Comparison of ENCODE assay signal across 8 cellular contexts in the genomic region with DNA sequence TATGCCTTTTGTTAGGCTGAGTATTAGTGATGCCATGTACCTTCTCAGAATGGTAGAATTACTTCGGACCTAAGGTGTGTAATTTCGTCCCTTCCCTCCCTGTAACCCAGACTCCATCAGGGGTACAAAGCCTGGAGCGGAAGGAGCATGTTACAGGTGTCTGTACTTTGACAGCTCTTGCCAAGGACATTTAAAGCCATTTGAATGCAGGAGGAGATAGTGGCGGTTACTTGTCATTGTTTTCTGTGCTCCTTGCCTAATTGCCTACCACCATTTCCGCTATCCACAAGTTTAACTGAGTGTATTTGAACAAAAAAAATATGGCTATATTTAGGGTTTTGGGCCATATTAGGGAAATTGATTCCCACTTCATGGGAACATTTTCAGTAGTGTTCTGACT. TPM values are rescaled to one million over a fixed set of nuclear protein-coding genes. Genes with fewer than 3 reads are reported as not detected.
DNase-seq lines count a peak whose midpoint lies in the region; ATAC-seq and TF ChIP-seq lines count a peak whose summit lies in the region.

No MANE protein-coding gene starts in this region.

- peaks cover 9% of the 10 kb centered on the region for H3F3A ChIP-seq in neural progenitor cell (ENCODE audit: low read depth)

- no peak for DNase-seq in CD8-positive, alpha-beta T cell
- DNase-seq in HT-29 (ENCODE audit: low spot score), result peak; percentile 11
- no peak for DNase-seq in neural progenitor cell (ENCODE audit: low spot score)
- no peak for DNase-seq in NCI-H1694 (lab: John Stamatoyannopoulos, UW)
- no peak for DNase-seq in GDM1 (lab: John Stamatoyannopoulos, UW)
- no peak for DNase-seq in Peyer's patch

- H3K4me3 ChIP-seq in CD8-positive, alpha-beta T cell (ENCODE audit: low read depth, low read length), result no peak overlapping the region
- peak overlapping the region; percentile 67 for H3K4me3 ChIP-seq in neural progenitor cell
- H3K4me3 ChIP-seq in Peyer's patch, result no peak overlapping the region

- peaks cover 16% of the 10 kb centered on the region for H3K4me1 ChIP-seq in CD8-positive, alpha-beta T cell (ENCODE audit: insufficient read depth, low read length)
- H3K4me1 ChIP-seq in neural progenitor cell (peaks cover 13% of the 10 kb centered on the region), Peyer's patch (peaks cover 0 to 32% (median 0%) of the 10 kb centered on the region in 4 donors)

- H3K4me2 ChIP-seq in neural progenitor cell, result no peak overlapping the region

- CTCF ChIA-PET in CD8-positive, alpha-beta T cell (lab: Charles Lee), result no interaction called here

- peak overlapping the region; percentile 99 for H3K4me3 Mint-ChIP-seq in CD8-positive, alpha-beta T cell
- peak overlapping the region; percentile 100 for H3K4me3 Mint-ChIP-seq in dendritic cell treated with granulocyte-macrophage colony-stimulating factor and Interleukin-4, amounts not matched to agents 40 ng/mL and 50 ng/mL, for 4 days
- H3K4me3 Mint-ChIP-seq in neural progenitor cell, result peak overlapping the region; percentile 98

- intact Hi-C loops in CD8-positive, alpha-beta T cell (cut with DNase I, micrococcal nuclease), result no loop called here
- intact Hi-C loops in dendritic cell treated with granulocyte-macrophage colony-stimulating factor and Interleukin-4, amounts not matched to agents 40 ng/mL and 50 ng/mL, for 4 days (cut with micrococcal nuclease), result no loop called here

- H3K36me3 ChIP-seq in CD8-positive, alpha-beta T cell (ENCODE audit: insufficient read depth, low read length), result no peaks in the 10 kb centered on the region
- H3K36me3 ChIP-seq in neural progenitor cell (no peaks in the 10 kb centered on the region), Peyer's patch (no peaks in the 10 kb centered on the region)

- H2AFZ ChIP-seq in neural progenitor cell (replicated peaks), result no peak overlapping the region

- POLR2A ChIA-PET in CD8-positive, alpha-beta T cell (lab: Charles Lee), result no interaction called here

- H3K27ac Mint-ChIP-seq in CD8-positive, alpha-beta T cell, result peak overlapping the region; percentile 56
- peak overlapping the region; percentile 62 for H3K27ac Mint-ChIP-seq in dendritic cell treated with granulocyte-macrophage colony-stimulating factor and Interleukin-4, amounts not matched to agents 40 ng/mL and 50 ng/mL, for 4 days
- H3K27ac Mint-ChIP-seq in neural progenitor cell, result no peak overlapping the region

- H3K27me3 ChIP-seq in CD8-positive, alpha-beta T cell (ENCODE audit: insufficient read depth, low read length), result no peaks in the 10 kb centered on the region
- H3K27me3 ChIP-seq in neural progenitor cell, result peaks cover 36% of the 10 kb centered on the region
- no peaks in the 10 kb centered on the region for H3K27me3 ChIP-seq in Peyer's patch

- H3K36me3 Mint-ChIP-seq in CD8-positive, alpha-beta T cell, result peaks cover 8% of the 10 kb centered on the region
- H3K36me3 Mint-ChIP-seq in dendritic cell treated with granulocyte-macrophage colony-stimulating factor and Interleukin-4, amounts not matched to agents 40 ng/mL and 50 ng/mL, for 4 days (ENCODE audit: low read depth), result peaks cover 7% of the 10 kb centered on the region
- H3K36me3 Mint-ChIP-seq in neural progenitor cell, result peaks cover 1% of the 10 kb centered on the region

- no peak overlapping the region for H3K27ac ChIP-seq in CD8-positive, alpha-beta T cell (ENCODE audit: low read depth, low read length)
- H3K27ac ChIP-seq in neural progenitor cell, result no peak overlapping the region
- no peak overlapping the region for H3K27ac ChIP-seq in Peyer's patch

- no peaks in the 10 kb centered on the region for H4K20me1 ChIP-seq in neural progenitor cell (ENCODE audit: low read depth)

- H3K9ac ChIP-seq in neural progenitor cell, result no peak overlapping the region

- no peak for TF ChIP-seq CTCF in CD8-positive, alpha-beta T cell (IDR thresholded peaks at IDR 0.05)
- TF ChIP-seq CTCF in neural progenitor cell (IDR thresholded peaks at IDR 0.05) (no peak), Peyer's patch (IDR thresholded peaks at IDR 0.05) (no peak)

- no peaks in the 10 kb centered on the region for H3K9me3 Mint-ChIP-seq in CD8-positive, alpha-beta T cell
- no peaks in the 10 kb centered on the region for H3K9me3 Mint-ChIP-seq in dendritic cell treated with granulocyte-macrophage colony-stimulating factor and Interleukin-4, amounts not matched to agents 40 ng/mL and 50 ng/mL, for 4 days
- H3K9me3 Mint-ChIP-seq in neural progenitor cell, result no peaks in the 10 kb centered on the region

- no peaks in the 10 kb centered on the region for H3K27me3 Mint-ChIP-seq in CD8-positive, alpha-beta T cell (ENCODE audit: low read depth)
- H3K27me3 Mint-ChIP-seq in dendritic cell treated with granulocyte-macrophage colony-stimulating factor and Interleukin-4, amounts not matched to agents 40 ng/mL and 50 ng/mL, for 4 days, result no peaks in the 10 kb centered on the region
- H3K27me3 Mint-ChIP-seq in neural progenitor cell (ENCODE audit: insufficient read depth, low read depth), result peaks cover 10% of the 10 kb centered on the region

- H3K79me2 ChIP-seq in neural progenitor cell (ENCODE audit: low read depth), result peaks cover 12% of the 10 kb centered on the region

- no peak for ATAC-seq in CD8-positive, alpha-beta T cell
- no peak for ATAC-seq in HG03442 (IDR thresholded peaks at IDR 0.05; ENCODE audit: unreplicated experiment)

- TF ChIP-seq POLR2A in Peyer's patch (IDR thresholded peaks at IDR 0.05), result no peak

- peaks cover 46% of the 10 kb centered on the region for H3K4me1 Mint-ChIP-seq in CD8-positive, alpha-beta T cell (ENCODE audit: low read depth)
- peaks cover 63% of the 10 kb centered on the region for H3K4me1 Mint-ChIP-seq in dendritic cell treated with granulocyte-macrophage colony-stimulating factor and Interleukin-4, amounts not matched to agents 40 ng/mL and 50 ng/mL, for 4 days (ENCODE audit: low read depth)
- peaks cover 39% of the 10 kb centered on the region for H3K4me1 Mint-ChIP-seq in neural progenitor cell

- H3K9me3 ChIP-seq in CD8-positive, alpha-beta T cell (ENCODE audit: low read length), result no peaks in the 10 kb centered on the region
- H3K9me3 ChIP-seq in neural progenitor cell (ENCODE audit: low read depth) (no peaks in the 10 kb centered on the region), Peyer's patch (no peaks in the 10 kb centered on the region)

RNA-seq across cellular contexts. Expression of gene FNIP2, which starts 1.8 kb away (rescaled TPM):
- total RNA-seq in CD8-positive, alpha-beta T cell, result 1 to 10 TPM; 8.1 to 8.9 TPM
- 13.4 and 15.1 TPM in 2 replicates for total RNA-seq in HT-29 (2014; rRNA removed; shearing (Covaris generic))
- total RNA-seq in neural progenitor cell (ENCODE audit: low replicate concordance), result 9.9 and 10.5 TPM in 2 replicates
- 10 to 100 TPM; 31.9 to 40.8 (median 38.6) TPM for total RNA-seq in Peyer's patch

RNA-seq across cellular contexts. Expression of gene PPID, which starts 47.5 kb away (rescaled TPM):
- 10 to 100 TPM; 10.3 to 10.5 TPM for total RNA-seq in CD8-positive, alpha-beta T cell
- total RNA-seq in HT-29 (2014; rRNA removed; shearing (Covaris generic)), result 10.5 and 10.6 TPM in 2 replicates
- total RNA-seq in neural progenitor cell (ENCODE audit: low replicate concordance) (54.0 and 106 TPM in 2 replicates), Peyer's patch (10 to 100 TPM; 21.9 to 60.2 (median 28.3) TPM)
